ENCODE assay signal across 24 cellular contexts in the genomic region with DNA sequence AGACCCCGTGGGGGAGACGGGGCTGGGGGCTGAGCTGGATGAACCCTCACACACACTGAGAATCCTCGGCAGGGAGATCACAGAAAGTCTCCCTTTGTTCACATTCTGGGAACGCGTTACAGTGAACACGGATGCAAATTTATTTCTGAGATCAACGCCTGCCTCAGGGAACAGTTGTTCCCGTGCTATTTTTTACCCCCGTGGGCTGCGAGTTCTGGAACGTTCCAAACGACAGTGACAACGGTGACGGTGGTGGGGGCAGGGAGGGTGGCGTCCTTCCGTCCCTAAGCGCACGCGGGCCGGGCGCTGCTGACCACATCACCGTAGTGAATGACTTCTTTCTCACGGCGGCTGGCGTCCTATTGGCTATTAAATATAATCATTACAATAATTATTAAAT. TPM values are rescaled to one million over a fixed set of nuclear protein-coding genes. Genes with fewer than 3 reads are reported as not detected.
DNase-seq lines count a peak whose midpoint lies in the region; ATAC-seq and TF ChIP-seq lines count a peak whose summit lies in the region.
"Had no signal": no experiment of that assay in that cellular context is flagged by ENCODE, and none has a peak within 500 bp of the region (broad histone marks: within the 10 kb centered on the region; RNA-seq: fewer than 3 reads in every experiment).

No MANE protein-coding gene starts in this region.

- no peaks in the 10 kb centered on the region for H3K27me3 ChIP-seq in dorsolateral prefrontal cortex
- no peaks in the 10 kb centered on the region for H3K27me3 ChIP-seq in H7 (ENCODE audit: control insufficient read depth, insufficient read depth, low read length)
- H3K27me3 ChIP-seq: Peyer's patch had no signal

- no peak for ATAC-seq in natural killer cell treated with Interleukin-12 subunit alpha and Interleukin-12 subunit beta and Interleukin-15 and Interleukin-18, amount 100 ng/mL, for 72 hours
- ATAC-seq: GM23338 had no signal

- H3K27ac ChIP-seq in HEK293 (ENCODE audit: extremely low read depth, low read depth, low read length) (no peak overlapping the region), dorsolateral prefrontal cortex (peak overlapping the region in 58 of 59 donors; percentile 83 to 97 (median 94))
- H3K27ac ChIP-seq: Peyer's patch had no signal

- H3K36me3 ChIP-seq in HEK293 (ENCODE audit: control insufficient read depth in 2 of 2, insufficient read depth in 1 of 2, low read length in 2 of 2) (no peaks in the 10 kb centered on the region), H7 (replicated peaks; ENCODE audit: control insufficient read depth, insufficient read depth, low read length) (no peaks in the 10 kb centered on the region)
- H3K36me3 ChIP-seq: BE2C, Peyer's patch had no signal

- no peak overlapping the region for H3K4me3 Mint-ChIP-seq in natural killer cell treated with Interleukin-12 subunit alpha and Interleukin-12 subunit beta and Interleukin-15 and Interleukin-18, amount 100 ng/mL, for 72 hours
- H3K4me3 Mint-ChIP-seq: CD4-positive, CD25-positive, alpha-beta regulatory T cell; GM23338 had no signal

- H3K9me3 Mint-ChIP-seq in natural killer cell treated with Interleukin-12 subunit alpha and Interleukin-12 subunit beta and Interleukin-15 and Interleukin-18, amount 100 ng/mL, for 72 hours: no peaks in the 10 kb centered on the region
- H3K9me3 Mint-ChIP-seq: CD4-positive, CD25-positive, alpha-beta regulatory T cell; GM23338 had no signal

- no peaks in the 10 kb centered on the region for H3K4me1 ChIP-seq in HEK293 (ENCODE audit: control insufficient read depth, insufficient read depth, low read length)
- H3K4me1 ChIP-seq: Peyer's patch had no signal

- H3K4me1 Mint-ChIP-seq in natural killer cell treated with Interleukin-12 subunit alpha and Interleukin-12 subunit beta and Interleukin-15 and Interleukin-18, amount 100 ng/mL, for 72 hours (ENCODE audit: low read depth in 2 of 2): no peaks in the 10 kb centered on the region
- H3K4me1 Mint-ChIP-seq: GM23338 had no signal

- no peaks in the 10 kb centered on the region for H3K9me3 ChIP-seq in HEK293 (ENCODE audit: control insufficient read depth, insufficient read depth, low read depth, low read length)
- H3K9me3 ChIP-seq: BE2C, Peyer's patch had no signal

- peaks cover 0 to 3% of the 10 kb centered on the region in 2 donors for H3K27me3 Mint-ChIP-seq in natural killer cell treated with Interleukin-12 subunit alpha and Interleukin-12 subunit beta and Interleukin-15 and Interleukin-18, amount 100 ng/mL, for 72 hours

- POLR2A ChIA-PET in HEK293 (lab: Yijun Ruan, JAX): no interaction called here

- H3K4me3 ChIP-seq in HEK293 (ENCODE audit: low read depth, low read length) (no peak overlapping the region), dorsolateral prefrontal cortex (peak overlapping the region in 12 of 59 donors; percentile 2 to 35 (median 13)), H7 (ENCODE audit: insufficient read depth, low read depth, low read length) (no peak overlapping the region)
- H3K4me3 ChIP-seq: GM23338, Peyer's patch had no signal

- intact Hi-C loops in dorsolateral prefrontal cortex (cut with DNase I): no loop called here

- H3K27ac Mint-ChIP-seq in natural killer cell treated with Interleukin-12 subunit alpha and Interleukin-12 subunit beta and Interleukin-15 and Interleukin-18, amount 100 ng/mL, for 72 hours: no peak overlapping the region
- H3K27ac Mint-ChIP-seq: CD4-positive, CD25-positive, alpha-beta regulatory T cell had no signal

- DNase-seq in dorsolateral prefrontal cortex (peak in 5 of 10 donors; percentile 60 to 73 (median 68)), myocyte (ENCODE audit: low read depth) (peak; percentile 67), putamen (ENCODE audit: low spot score) (peak; percentile 73), H7 (no peak), GM20000 (ENCODE audit: low spot score) (no peak), NCI-H2029 treated with DMSO at 0.1 percent for 48 hours (lab: John Stamatoyannopoulos, UW) (no peak)
- DNase-seq in natural killer cell treated with Interleukin-12 subunit alpha and Interleukin-12 subunit beta and Interleukin-15 and Interleukin-18, amount 100 ng/mL, for 72 hours (ENCODE audit: low spot score): no peak
- DNase-seq: BE2C; CD4-positive, CD25-positive, alpha-beta regulatory T cell; COR-L47; GDM1; MM.1S; NCI-H1092; NCI-H1436 treated with DMSO at 0.1 percent for 48 hours; NCI-H2081; NCI-H2171 treated with DMSO at 0.1 percent for 48 hours; NCI-H510A; NCI-H748 treated with DMSO at 0.1 percent for 48 hours; NK-92 treated with Interleukin-12 subunit alpha and Interleukin-12 subunit beta, amount 100 ng/mL, for 24 hours; Peyer's patch had no signal

- no peaks in the 10 kb centered on the region for H3K36me3 Mint-ChIP-seq in natural killer cell treated with Interleukin-12 subunit alpha and Interleukin-12 subunit beta and Interleukin-15 and Interleukin-18, amount 100 ng/mL, for 72 hours
- H3K36me3 Mint-ChIP-seq: CD4-positive, CD25-positive, alpha-beta regulatory T cell had no signal

- TF ChIP-seq CTCF in HEK293 (tag by site-specific recombination; IDR thresholded peaks at IDR 0.05): no peak
- peak in 1 of 56 donors; percentile 23 for TF ChIP-seq CTCF in dorsolateral prefrontal cortex (IDR thresholded peaks at IDR 0.05 in 54 of 56, conservative IDR thresholded peaks at IDR 0.05 in 2 of 56; ENCODE audit: low read depth in 1 of 56, partially characterized antibody in 56 of 56)
- TF ChIP-seq CTCF in GM20000 (IDR thresholded peaks at IDR 0.05; ENCODE audit: extremely low read depth, missing control alignments): no peak

- CTCF ChIA-PET in HEK293 (lab: Yijun Ruan, JAX): interaction anchor here (0.9 to 1.8 kb wide), 2 partner anchors 30 to 213 kb away, joined by 3 to 6 read pairs; no protein-coding TSS in a partner anchor

TF ChIP-seq in HEK293, 187 proteins besides CTCF, POLR2A, EP300 and RAD21:
- no peak for TF ChIP-seq ZNF223 (tag by site-specific recombination; IDR thresholded peaks at IDR 0.05)
- TF ChIP-seq, protein P1, sequence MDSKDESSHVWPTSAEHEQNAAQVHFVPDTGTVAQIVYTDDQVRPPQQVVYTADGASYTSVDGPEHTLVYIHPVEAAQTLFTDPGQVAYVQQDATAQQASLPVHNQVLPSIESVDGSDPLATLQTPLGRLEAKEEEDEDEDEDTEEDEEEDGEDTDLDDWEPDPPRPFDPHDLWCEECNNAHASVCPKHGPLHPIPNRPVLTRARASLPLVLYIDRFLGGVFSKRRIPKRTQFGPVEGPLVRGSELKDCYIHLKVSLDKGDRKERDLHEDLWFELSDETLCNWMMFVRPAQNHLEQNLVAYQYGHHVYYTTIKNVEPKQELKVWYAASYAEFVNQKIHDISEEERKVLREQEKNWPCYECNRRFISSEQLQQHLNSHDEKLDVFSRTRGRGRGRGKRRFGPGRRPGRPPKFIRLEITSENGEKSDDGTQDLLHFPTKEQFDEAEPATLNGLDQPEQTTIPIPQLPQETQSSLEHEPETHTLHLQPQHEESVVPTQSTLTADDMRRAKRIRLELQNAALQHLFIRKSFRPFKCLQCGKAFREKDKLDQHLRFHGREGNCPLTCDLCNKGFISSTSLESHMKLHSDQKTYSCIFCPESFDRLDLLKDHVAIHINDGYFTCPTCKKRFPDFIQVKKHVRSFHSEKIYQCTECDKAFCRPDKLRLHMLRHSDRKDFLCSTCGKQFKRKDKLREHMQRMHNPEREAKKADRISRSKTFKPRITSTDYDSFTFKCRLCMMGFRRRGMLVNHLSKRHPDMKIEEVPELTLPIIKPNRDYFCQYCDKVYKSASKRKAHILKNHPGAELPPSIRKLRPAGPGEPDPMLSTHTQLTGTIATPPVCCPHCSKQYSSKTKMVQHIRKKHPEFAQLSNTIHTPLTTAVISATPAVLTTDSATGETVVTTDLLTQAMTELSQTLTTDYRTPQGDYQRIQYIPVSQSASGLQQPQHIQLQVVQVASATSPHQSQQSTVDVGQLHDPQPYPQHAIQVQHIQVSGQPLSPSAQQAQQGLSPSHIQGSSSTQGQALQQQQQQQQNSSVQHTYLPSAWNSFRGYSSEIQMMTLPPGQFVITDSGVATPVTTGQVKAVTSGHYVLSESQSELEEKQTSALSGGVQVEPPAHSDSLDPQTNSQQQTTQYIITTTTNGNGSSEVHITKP (tag by site-specific recombination; IDR thresholded peaks at IDR 0.05): peak; percentile 34; the same call in 1 of the 2 replicates

RNA-seq across cellular contexts. Expression of a gene that starts 45.1 kb away (rescaled TPM):
- total RNA-seq in dorsolateral prefrontal cortex (under 1 TPM in 8 of 120 experiments, not detected in 112; 0.37 to 0.67 (median 0.44) TPM), myocyte (0.29 and 1.6 TPM in 2 replicates)
- polyA plus RNA-seq in myocyte (2012): 0.74 TPM
- 0.18 and 0.21 TPM in 2 replicates for total RNA-seq in H7 (2014; rRNA removed; shearing (Covaris generic))
- not detected for total RNA-seq in natural killer cell treated with Interleukin-12 subunit alpha and Interleukin-12 subunit beta and Interleukin-15 and Interleukin-18, amount 100 ng/mL, for 72 hours
- total RNA-seq: A172; CD4-positive, CD25-positive, alpha-beta regulatory T cell; Daoy had no signal
- polyA plus RNA-seq: CD4-positive, CD25-positive, alpha-beta regulatory T cell had no signal

RNA-seq across cellular contexts. Expression of a gene that starts 45.8 kb away (rescaled TPM):
- total RNA-seq in dorsolateral prefrontal cortex (100 to 1,000 TPM in 11 of 120 experiments, 10 to 100 TPM in 109; 17.7 to 191 (median 59.0) TPM), myocyte (53.9 and 116 TPM in 2 replicates)
- polyA plus RNA-seq in myocyte (2012): 18.8 TPM
- total RNA-seq in H7 (2014; rRNA removed; shearing (Covaris generic)): 10.0 and 12.8 TPM in 2 replicates
- under 1 TPM in 1 of 2 donors, not detected in 1; 0.20 TPM for total RNA-seq in natural killer cell treated with Interleukin-12 subunit alpha and Interleukin-12 subunit beta and Interleukin-15 and Interleukin-18, amount 100 ng/mL, for 72 hours

RNA-seq across cellular contexts. Expression of a gene that starts 56.6 kb away (rescaled TPM):
- total RNA-seq in dorsolateral prefrontal cortex (10 to 100 TPM; 26.2 to 68.7 (median 45.4) TPM), myocyte (67.9 and 74.3 TPM in 2 replicates)
- polyA plus RNA-seq in myocyte (2012): 39.2 TPM
- 7.1 and 9.5 TPM in 2 replicates for total RNA-seq in H7 (2014; rRNA removed; shearing (Covaris generic))
- 10 to 100 TPM; 17.1 to 21.0 TPM for total RNA-seq in natural killer cell treated with Interleukin-12 subunit alpha and Interleukin-12 subunit beta and Interleukin-15 and Interleukin-18, amount 100 ng/mL, for 72 hours

Comparison
In these comparisons a context has a peak if more than half of its experiments do, and no peak if none do; other contexts are left out.
1. DNase-seq: peak in myocyte (single experiment) and putamen (single experiment); none in H7 (single experiment), natural killer cell treated with Interleukin-12 subunit alpha and Interleukin-12 subunit beta and Interleukin-15 and Interleukin-18, amount 100 ng/mL, for 72 hours (single experiment), GM20000 (single experiment) and NCI-H2029 treated with DMSO at 0.1 percent for 48 hours (single experiment).